9 cellular contexts compared by ENCODE assay signal in genomic region chr3:149340310-149340933, GRCh38. TPM values are rescaled to one million over a fixed set of nuclear protein-coding genes. Genes with fewer than 3 reads are reported as not detected.
DNase-seq lines count a peak whose midpoint lies in the region; ATAC-seq and TF ChIP-seq lines count a peak whose summit lies in the region.
"Had no signal": no experiment of that assay in that cellular context is flagged by ENCODE, and none has a peak within 500 bp of the region (broad histone marks: within the 10 kb centered on the region; RNA-seq: fewer than 3 reads in every experiment).

No MANE protein-coding gene starts in this region.

- DNase-seq in MG63 (peak; percentile 35), adrenal gland (no peak), kidney tubule cell (ENCODE audit: low spot score) (peak; percentile 92), tibial artery (no peak), cortex of kidney (lab: John Stamatoyannopoulos, UW) (no peak), anterior cingulate cortex (lab: John Stamatoyannopoulos, UW) (no peak), HEK293T (ENCODE audit: extremely low spot score) (no peak)

- peaks cover 3 to 17% of the 10 kb centered on the region in 2 donors for H3K4me1 ChIP-seq in adrenal gland (replicated peaks in 1 of 2)
- H3K4me1 ChIP-seq in tibial artery = peaks cover 0 to 35% (median 16%) of the 10 kb centered on the region in 4 donors

- no peak for ATAC-seq in HG03469 (IDR thresholded peaks at IDR 0.05; ENCODE audit: unreplicated experiment)

- CTCF ChIA-PET in HEK293T (lab: Yijun Ruan, JAX) = no interaction called here

- H3K27ac ChIP-seq in adrenal gland (peak overlapping the region in 3 of 5 donors; percentile 51 to 86 (median 70)), tibial artery (peak overlapping the region; percentile 51 to 78)

- no peak for TF ChIP-seq CTCF in adrenal gland (IDR thresholded peaks at IDR 0.05)
- TF ChIP-seq CTCF in tibial artery (IDR thresholded peaks at IDR 0.05) = no peak

- H3K4me3 ChIP-seq in MG63 (no peak overlapping the region), adrenal gland (no peak overlapping the region), tibial artery (no peak overlapping the region)

- intact Hi-C loops in adrenal gland (cut with DNase I) = no loop called here
- intact Hi-C loops in tibial artery (cut with DNase I; ENCODE audit: low total_unique reads) = no loop called here

- POLR2A ChIA-PET in HEK293T (lab: Yijun Ruan, JAX) = no interaction called here

- no peaks in the 10 kb centered on the region for H3K9me3 ChIP-seq in MG63
- no peaks in the 10 kb centered on the region for H3K9me3 ChIP-seq in adrenal gland (replicated peaks in 1 of 3)
- H3K9me3 ChIP-seq in tibial artery = no peaks in the 10 kb centered on the region

- H3K36me3 ChIP-seq in MG63 (no peaks in the 10 kb centered on the region), adrenal gland (replicated peaks in 1 of 2) (no peaks in the 10 kb centered on the region), tibial artery (no peaks in the 10 kb centered on the region)

- H3K27me3 ChIP-seq in MG63 (no peaks in the 10 kb centered on the region), adrenal gland (no peaks in the 10 kb centered on the region), tibial artery (no peaks in the 10 kb centered on the region)

- WGBS in adrenal gland, 4 donors = 13 to 23% (median 19%) methylated on average over 1 of the region's 1 CpG

- TF ChIP-seq POLR2A in adrenal gland (IDR thresholded peaks at IDR 0.05) = no peak

TF ChIP-seq in HEK293T, 16 proteins besides CTCF, POLR2A, EP300 and RAD21:
- TF ChIP-seq FOXA1 (IDR thresholded peaks at IDR 0.05) (no peak), HDGF (IDR thresholded peaks at IDR 0.05; ENCODE audit: borderline replicate concordance) (no peak), FOXK2 (IDR thresholded peaks at IDR 0.05) (no peak), TARDBP (IDR thresholded peaks at IDR 0.05) (no peak), ARNT (IDR thresholded peaks at IDR 0.05) (no peak), FOXM1 (IDR thresholded peaks at IDR 0.05; ENCODE audit: borderline replicate concordance) (no peak), BHLHE40 (IDR thresholded peaks at IDR 0.05; ENCODE audit: borderline replicate concordance) (no peak), SUZ12 (IDR thresholded peaks at IDR 0.05) (no peak), SP1 (IDR thresholded peaks at IDR 0.05) (no peak)
- TF ChIP-seq, protein P1, sequence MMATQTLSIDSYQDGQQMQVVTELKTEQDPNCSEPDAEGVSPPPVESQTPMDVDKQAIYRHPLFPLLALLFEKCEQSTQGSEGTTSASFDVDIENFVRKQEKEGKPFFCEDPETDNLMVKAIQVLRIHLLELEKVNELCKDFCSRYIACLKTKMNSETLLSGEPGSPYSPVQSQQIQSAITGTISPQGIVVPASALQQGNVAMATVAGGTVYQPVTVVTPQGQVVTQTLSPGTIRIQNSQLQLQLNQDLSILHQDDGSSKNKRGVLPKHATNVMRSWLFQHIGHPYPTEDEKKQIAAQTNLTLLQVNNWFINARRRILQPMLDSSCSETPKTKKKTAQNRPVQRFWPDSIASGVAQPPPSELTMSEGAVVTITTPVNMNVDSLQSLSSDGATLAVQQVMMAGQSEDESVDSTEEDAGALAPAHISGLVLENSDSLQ (IDR thresholded peaks at IDR 0.05) = no peak
TF ChIP-seq in HEK293T: peak in this region for 0.

RNA-seq across cellular contexts. Expression of gene TM4SF18, which starts 7.0 kb away (rescaled TPM):
- 4.5 and 6.4 TPM in 2 replicates for total RNA-seq in MG63 (2014; rRNA removed; shearing (Covaris generic); ENCODE audit: low replicate concordance)
- 10 to 100 TPM in 7 of 8 donors, 1 to 10 TPM in 1; 8.3 to 24.9 (median 13.7) TPM for total RNA-seq in adrenal gland
- polyA plus RNA-seq in adrenal gland = 10 to 100 TPM in 1 of 3 donors, 1 to 10 TPM in 2; 2.4 to 14.7 (median 4.3) TPM
- total RNA-seq: neural crest cell had no signal

RNA-seq across cellular contexts. Expression of gene TM4SF1, which starts 37.0 kb away (rescaled TPM):
- 408 and 422 TPM in 2 replicates for total RNA-seq in MG63 (2014; rRNA removed; shearing (Covaris generic); ENCODE audit: low replicate concordance)
- total RNA-seq in adrenal gland = 100 to 1,000 TPM in 1 of 8 donors, 10 to 100 TPM in 7; 49.6 to 164 (median 63.2) TPM
- 10 to 100 TPM; 31.5 to 87.5 (median 83.5) TPM for polyA plus RNA-seq in adrenal gland
- total RNA-seq: neural crest cell had no signal

Comparison
In these comparisons a context has a peak if more than half of its experiments do, and no peak if none do; other contexts are left out.
1. DNase-seq: peak in MG63 (single experiment) and kidney tubule cell (single experiment); none in adrenal gland (0 of 7), tibial artery (0 of 2), cortex of kidney (single experiment), anterior cingulate cortex (0 of 58) and HEK293T (single experiment).